In the genomic region with DNA sequence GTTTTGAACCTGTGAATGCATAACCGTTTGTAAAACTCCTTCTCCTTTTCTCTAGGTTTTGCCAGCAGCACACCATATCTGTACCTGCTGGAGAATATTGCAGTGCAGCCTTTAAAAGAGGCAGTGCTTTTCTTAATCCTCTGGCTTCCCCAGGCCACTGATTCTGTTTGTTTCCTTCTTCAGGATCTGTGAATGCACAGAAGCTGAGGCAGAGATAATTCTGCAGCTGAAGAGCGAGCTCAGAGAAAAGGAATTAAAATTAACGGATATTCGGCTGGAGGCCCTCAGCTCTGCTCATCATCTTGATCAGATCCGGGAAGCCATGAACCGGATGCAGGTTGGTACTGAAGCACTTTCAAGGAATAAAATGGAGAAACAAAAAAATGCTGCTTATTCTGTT, we compare ENCODE assay signal across 26 cellular contexts.
"Had no signal": no experiment of that assay in that cellular context is flagged by ENCODE, and none has a peak within 500 bp of the region (broad histone marks: within the 10 kb centered on the region; RNA-seq: fewer than 3 reads in every experiment).

No MANE protein-coding gene starts in this region.

- H3K27ac Mint-ChIP-seq: activated CD4-positive, alpha-beta T cell treated with anti-CD3 and anti-CD28 coated beads, Interleukin-2, amount 10 ng/mL, durations not matched to agents 7 days and 5 days; activated naive CD4-positive, alpha-beta T cell treated with anti-CD3 and anti-CD28 coated beads, Interleukin-2, amount 10 ng/mL, durations not matched to agents 7 days and 5 days; activated naive CD8-positive, alpha-beta T cell treated with anti-CD3 and anti-CD28 coated beads, Interleukin-2, amount 50 U/mL, for 24 hours; dendritic cell treated with granulocyte-macrophage colony-stimulating factor and Interleukin-4, amounts not matched to agents 40 ng/mL and 50 ng/mL, for 4 days; effector memory CD8-positive, alpha-beta T cell; immature natural killer cell; memory B cell; T-helper 2 cell treated with Interferon-gamma antibody and Interleukin-4, amounts not matched to agents 5 μg/mL and 100 μg/mL, for 36 hours had no signal

- H3K27ac ChIP-seq: esophagus squamous epithelium, heart right ventricle, psoas muscle, right lobe of liver, stomach, thoracic aorta, upper lobe of right lung had no signal

- H3K9me3 Mint-ChIP-seq: activated CD4-positive, alpha-beta T cell treated with anti-CD3 and anti-CD28 coated beads, Interleukin-2, amount 10 ng/mL, durations not matched to agents 7 days and 5 days; activated naive CD8-positive, alpha-beta T cell treated with anti-CD3 and anti-CD28 coated beads, Interleukin-2, amount 50 U/mL, for 24 hours; dendritic cell treated with granulocyte-macrophage colony-stimulating factor and Interleukin-4, amounts not matched to agents 40 ng/mL and 50 ng/mL, for 4 days; memory B cell; neural crest cell; T-helper 2 cell treated with Interferon-gamma antibody and Interleukin-4, amounts not matched to agents 5 μg/mL and 100 μg/mL, for 36 hours had no signal

- H3K4me3 ChIP-seq: esophagus squamous epithelium, heart right ventricle, psoas muscle, right lobe of liver, stomach, thoracic aorta, upper lobe of right lung had no signal

- DNase-seq: activated CD4-positive, alpha-beta T cell treated with anti-CD3 and anti-CD28 coated beads, Interleukin-2, amount 10 ng/mL, durations not matched to agents 7 days and 5 days; activated CD8-positive, alpha-beta memory T cell treated with anti-CD3 and anti-CD28 coated beads, Interleukin-2, amount 50 U/mL, for 4 hours; activated effector memory CD4-positive, alpha-beta T cell treated with Interleukin-2 at 50 U/mL for 16 hours; activated naive CD4-positive, alpha-beta T cell treated with anti-CD3 and anti-CD28 coated beads, Interleukin-2, amount 10 ng/mL, durations not matched to agents 7 days and 5 days; activated naive CD8-positive, alpha-beta T cell treated with anti-CD3 and anti-CD28 coated beads, Interleukin-2, amount 50 U/mL, for 24 hours; activated T-cell treated with anti-CD3 and anti-CD28 coated beads, Interleukin-2, amount 50 U/mL, for 4 hours; aorta; cerebellar nuclear complex; effector memory CD8-positive, alpha-beta T cell; esophagus squamous epithelium; heart right ventricle; immature natural killer cell; kidney glomerular epithelial cell; left ventricle myocardium superior; psoas muscle; right lobe of liver; small intestine; stimulated activated CD4-positive, alpha-beta T cell treated with anti-CD3 and anti-CD28 coated beads, Interleukin-15, amount 100 ng/mL, for 24 hours; stimulated activated CD4-positive, alpha-beta T cell treated with anti-CD3 and anti-CD28 coated beads, Interleukin-2, amount 100 ng/mL, for 48 hours; stomach; upper lobe of right lung had no signal

- H3K27me3 ChIP-seq: esophagus squamous epithelium, heart right ventricle, right lobe of liver, stomach, upper lobe of right lung had no signal

- H3K4me1 Mint-ChIP-seq: activated CD4-positive, alpha-beta T cell treated with anti-CD3 and anti-CD28 coated beads, Interleukin-2, amount 10 ng/mL, durations not matched to agents 7 days and 5 days; activated naive CD4-positive, alpha-beta T cell treated with anti-CD3 and anti-CD28 coated beads, Interleukin-2, amount 10 ng/mL, durations not matched to agents 7 days and 5 days; activated naive CD8-positive, alpha-beta T cell treated with anti-CD3 and anti-CD28 coated beads, Interleukin-2, amount 50 U/mL, for 24 hours; immature natural killer cell; memory B cell; neural crest cell had no signal

- H3K36me3 Mint-ChIP-seq: activated naive CD4-positive, alpha-beta T cell treated with anti-CD3 and anti-CD28 coated beads, Interleukin-2, amount 10 ng/mL, durations not matched to agents 7 days and 5 days; immature natural killer cell; memory B cell had no signal

- H3K27me3 Mint-ChIP-seq: activated CD4-positive, alpha-beta T cell treated with anti-CD3 and anti-CD28 coated beads, Interleukin-2, amount 10 ng/mL, durations not matched to agents 7 days and 5 days; activated naive CD4-positive, alpha-beta T cell treated with anti-CD3 and anti-CD28 coated beads, Interleukin-2, amount 10 ng/mL, durations not matched to agents 7 days and 5 days; activated naive CD8-positive, alpha-beta T cell treated with anti-CD3 and anti-CD28 coated beads, Interleukin-2, amount 50 U/mL, for 24 hours; dendritic cell treated with granulocyte-macrophage colony-stimulating factor and Interleukin-4, amounts not matched to agents 40 ng/mL and 50 ng/mL, for 4 days; effector memory CD8-positive, alpha-beta T cell; memory B cell had no signal

- H3K4me3 Mint-ChIP-seq: activated CD4-positive, alpha-beta T cell treated with anti-CD3 and anti-CD28 coated beads, Interleukin-2, amount 10 ng/mL, durations not matched to agents 7 days and 5 days; activated naive CD4-positive, alpha-beta T cell treated with anti-CD3 and anti-CD28 coated beads, Interleukin-2, amount 10 ng/mL, durations not matched to agents 7 days and 5 days; activated naive CD8-positive, alpha-beta T cell treated with anti-CD3 and anti-CD28 coated beads, Interleukin-2, amount 50 U/mL, for 24 hours; activated T-cell treated with anti-CD3 and anti-CD28 coated beads, Interleukin-2, amount 50 U/mL, for 4 hours; dendritic cell treated with granulocyte-macrophage colony-stimulating factor and Interleukin-4, amounts not matched to agents 40 ng/mL and 50 ng/mL, for 4 days; effector memory CD8-positive, alpha-beta T cell; immature natural killer cell; memory B cell; neural crest cell; T-helper 2 cell treated with Interferon-gamma antibody and Interleukin-4, amounts not matched to agents 5 μg/mL and 100 μg/mL, for 36 hours had no signal
